ENCODE assay signal across 7 cellular contexts in the genomic region with DNA sequence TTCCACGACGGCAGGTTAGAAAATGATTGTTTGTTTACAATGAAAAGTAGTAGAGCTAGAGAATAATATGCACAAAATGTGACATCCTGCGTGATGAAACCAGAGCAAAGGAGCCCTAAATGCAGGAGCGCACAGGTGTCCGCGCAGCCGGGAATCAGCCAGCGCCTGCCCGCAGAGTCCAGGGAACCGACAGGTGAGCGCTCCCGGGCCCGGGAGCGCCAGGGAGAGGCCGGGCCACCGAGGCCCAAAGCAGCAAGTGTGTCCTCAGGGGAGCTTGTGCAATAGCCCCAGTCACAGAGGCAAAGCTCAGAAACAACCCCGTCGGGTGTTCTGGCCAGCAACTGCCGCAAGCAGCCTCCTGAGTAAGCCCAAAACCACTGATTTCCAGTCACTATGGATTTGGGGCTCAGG. TPM values are rescaled to one million over a fixed set of nuclear protein-coding genes. Genes with fewer than 3 reads are reported as not detected.
DNase-seq lines count a peak whose midpoint lies in the region; ATAC-seq and TF ChIP-seq lines count a peak whose summit lies in the region.

No MANE protein-coding gene starts in this region.

- no peak overlapping the region for H3K56ac ChIP-seq in H9 (ENCODE audit: insufficient read length, low read depth, low read length)

- no peak overlapping the region for H2AFZ ChIP-seq in H9 (ENCODE audit: low read length)

- DNase-seq in H9 (no peak), SJSA1 (ENCODE audit: low read depth in 1 of 2, low spot score in 2 of 2) (no peak), fibroblast of villous mesenchyme (ENCODE audit: low read depth) (no peak), 8988T (no peak), D341Med (ENCODE audit: low spot score) (no peak)

- H3K4me3 Mint-ChIP-seq in H9 = peak overlapping the region; percentile 90 to 91

- H3K4me2 ChIP-seq in H9 (ENCODE audit: insufficient read depth, insufficient read length, low read length) (peak overlapping the region; percentile 85), skeletal muscle satellite cell (ENCODE audit: low read length) (peak overlapping the region; percentile 97)

- H3K4ac ChIP-seq in H9 (ENCODE audit: low read depth, low read length) = no peak overlapping the region

- no peaks in the 10 kb centered on the region for H3K79me2 ChIP-seq in H9 (ENCODE audit: insufficient read depth, low read length)

- H2AK5ac ChIP-seq in H9 (ENCODE audit: insufficient read length, low read length) = no peak overlapping the region

- H3K4me3 ChIP-seq in SJSA1 = peak overlapping the region; percentile 74
- H3K4me3 ChIP-seq in fibroblast of villous mesenchyme (ENCODE audit: low read depth, low read length) = peak overlapping the region; percentile 90
- peak overlapping the region; percentile 96 for H3K4me3 ChIP-seq in skeletal muscle satellite cell (ENCODE audit: low read length)

- H4K20me1 ChIP-seq in H9 (ENCODE audit: control insufficient read depth, insufficient read depth, insufficient read length) = no peaks in the 10 kb centered on the region

- no peak overlapping the region for H2BK15ac ChIP-seq in H9 (ENCODE audit: low read depth, low read length)

- H2BK20ac ChIP-seq in H9 (ENCODE audit: low read depth, low read length, poor library complexity, severe bottlenecking) = no peak overlapping the region

- H4K8ac ChIP-seq in H9 (replicated peaks; ENCODE audit: insufficient read length, low read depth, low read length) = no peak overlapping the region

- H4K5ac ChIP-seq in H9 (ENCODE audit: insufficient read length, low read depth, low read length) = no peak overlapping the region

- no peak overlapping the region for H2BK12ac ChIP-seq in H9 (ENCODE audit: insufficient read length, low read depth, low read length)

- H3K27me3 Mint-ChIP-seq in H9 (ENCODE audit: low read depth) = peaks cover 8% of the 10 kb centered on the region

- peaks cover 2 to 26% (median 16%) of the 10 kb centered on the region in 3 experiments; a peak in 5 of 7 replicates for H3K36me3 Mint-ChIP-seq in H9 (ENCODE audit: insufficient read depth in 1 of 3, low read depth in 3 of 3)

- H3K9ac ChIP-seq in H9 (ENCODE audit: extremely low read depth, insufficient read length, low read length) (no peak overlapping the region), skeletal muscle satellite cell (ENCODE audit: low read depth, low read length) (peak overlapping the region; percentile 83)

- H3K18ac ChIP-seq in H9 (ENCODE audit: insufficient read length, low read depth, low read length) = no peak overlapping the region

- no peak overlapping the region for H4K91ac ChIP-seq in H9 (ENCODE audit: insufficient read length, low read depth, low read length)

- H3K9me3 ChIP-seq in H9 (ENCODE audit: control insufficient read depth, low read depth, low read length) = no peaks in the 10 kb centered on the region
- H3K9me3 ChIP-seq in SJSA1 (replicated peaks) = no peaks in the 10 kb centered on the region
- H3K9me3 ChIP-seq in skeletal muscle satellite cell (replicated peaks; ENCODE audit: low read length) = no peaks in the 10 kb centered on the region

- H3K4me1 Mint-ChIP-seq in H9 = peaks cover 9 to 11% of the 10 kb centered on the region in 2 experiments

- no peaks in the 10 kb centered on the region for H3K27me3 ChIP-seq in H9 (ENCODE audit: insufficient read depth, low read length)
- no peaks in the 10 kb centered on the region for H3K27me3 ChIP-seq in SJSA1 (replicated peaks)
- no peaks in the 10 kb centered on the region for H3K27me3 ChIP-seq in skeletal muscle satellite cell (ENCODE audit: control insufficient read depth, insufficient read depth, low read length)

- H2BK5ac ChIP-seq in H9 (ENCODE audit: insufficient read length, low read length) = no peak overlapping the region

- H3K36me3 ChIP-seq in SJSA1 (peaks cover 35% of the 10 kb centered on the region), skeletal muscle satellite cell (ENCODE audit: insufficient read depth, low read length) (peaks cover 27% of the 10 kb centered on the region)

- H3K27ac ChIP-seq in H9 (ENCODE audit: insufficient read length, low read depth, low read length) (no peak overlapping the region), SJSA1 (peak overlapping the region; percentile 50)

- no CpG with 5 or more reads among the region's 19 CpGs for WGBS in H9 (ENCODE audit: extremely low coverage, insufficient read length, low lambda C conversion rate)

- peaks cover 11% of the 10 kb centered on the region for H3K23me2 ChIP-seq in H9 (ENCODE audit: insufficient read length, low read depth, low read length, poor library complexity, severe bottlenecking)

- H3T11ph ChIP-seq in H9 (ENCODE audit: low read length) = no peak overlapping the region

- no peak overlapping the region for H2BK120ac ChIP-seq in H9 (ENCODE audit: low read depth, low read length, poor library complexity, severe bottlenecking)

- no peak overlapping the region for H3K23ac ChIP-seq in H9 (ENCODE audit: insufficient read length, low read depth, low read length)

- no peak overlapping the region for H3K14ac ChIP-seq in H9 (ENCODE audit: insufficient read depth, low read length)

- ATAC-seq in HG02623 (IDR thresholded peaks at IDR 0.05; ENCODE audit: unreplicated experiment) = no peak

- no peaks in the 10 kb centered on the region; the same call in 1 of the 2 replicates for H3K4me1 ChIP-seq in H9 (ENCODE audit: insufficient read depth, low read length)
- H3K4me1 ChIP-seq in SJSA1 (replicated peaks) = peaks cover 17% of the 10 kb centered on the region
- peaks cover 20% of the 10 kb centered on the region for H3K4me1 ChIP-seq in skeletal muscle satellite cell (ENCODE audit: control insufficient read depth, insufficient read depth, low read length)

- no peak for TF ChIP-seq CTCF in H9 (conservative IDR thresholded peaks at IDR 0.05)
- no peak for TF ChIP-seq CTCF in fibroblast of villous mesenchyme (IDR thresholded peaks at IDR 0.05; ENCODE audit: insufficient read depth, low read depth, low read length)

- H3K9me3 Mint-ChIP-seq in H9 = no peaks in the 10 kb centered on the region

- no peak overlapping the region for H3K27ac Mint-ChIP-seq in H9

- no peaks in the 10 kb centered on the region for H3K79me1 ChIP-seq in H9 (ENCODE audit: insufficient read depth, low read depth, low read length, poor library complexity, severe bottlenecking)

RNA-seq across cellular contexts. Expression of gene GALE, which starts 0.8 kb away (rescaled TPM):
- total RNA-seq in H9 (2021) = 35.1 and 36.0 TPM in 2 replicates
- 31.5 and 55.4 TPM in 2 replicates for total RNA-seq in SJSA1 (2014; rRNA removed; shearing (Covaris generic))
- 31.5 and 33.5 TPM in 2 replicates for total RNA-seq in fibroblast of villous mesenchyme
- total RNA-seq in skeletal muscle satellite cell (2012; rRNA removed) = 37.4 and 40.6 TPM in 2 replicates

RNA-seq across cellular contexts. Expression of gene LYPLA2, which starts 10.4 kb away (rescaled TPM):
- total RNA-seq in H9 (2021) = 118 and 125 TPM in 2 replicates
- 42.4 and 46.6 TPM in 2 replicates for total RNA-seq in SJSA1 (2014; rRNA removed; shearing (Covaris generic))
- total RNA-seq in fibroblast of villous mesenchyme = 46.7 and 48.8 TPM in 2 replicates
- total RNA-seq in skeletal muscle satellite cell (2012; rRNA removed) = 47.4 and 55.9 TPM in 2 replicates

RNA-seq across cellular contexts. Expression of gene PITHD1, which starts 23.1 kb away (rescaled TPM):
- total RNA-seq in H9 (2021) (91.2 and 92.0 TPM in 2 replicates), fibroblast of villous mesenchyme (25.4 and 28.9 TPM in 2 replicates)
- total RNA-seq in SJSA1 (2014; rRNA removed; shearing (Covaris generic)) = 105 and 112 TPM in 2 replicates
- total RNA-seq in skeletal muscle satellite cell (2012; rRNA removed) = 33.0 and 35.4 TPM in 2 replicates

RNA-seq across cellular contexts. Expression of gene HMGCL, which starts 23.9 kb away (rescaled TPM):
- total RNA-seq in H9 (2021) = 14.0 and 15.9 TPM in 2 replicates
- 24.0 and 35.9 TPM in 2 replicates for total RNA-seq in SJSA1 (2014; rRNA removed; shearing (Covaris generic))
- 30.3 and 37.1 TPM in 2 replicates for total RNA-seq in fibroblast of villous mesenchyme
- total RNA-seq in skeletal muscle satellite cell (2012; rRNA removed) = 28.2 and 36.2 TPM in 2 replicates

RNA-seq across cellular contexts. Expression of gene ELOA, which starts 58.1 kb away (rescaled TPM):
- total RNA-seq in H9 (2021) = 66.2 and 69.0 TPM in 2 replicates
- total RNA-seq in SJSA1 (2014; rRNA removed; shearing (Covaris generic)) = 46.0 and 63.4 TPM in 2 replicates
- 30.9 and 46.2 TPM in 2 replicates for total RNA-seq in fibroblast of villous mesenchyme
- 49.8 and 61.3 TPM in 2 replicates for total RNA-seq in skeletal muscle satellite cell (2012; rRNA removed)
